Comparison of ENCODE assay signal across 10 cellular contexts in the genomic region with DNA sequence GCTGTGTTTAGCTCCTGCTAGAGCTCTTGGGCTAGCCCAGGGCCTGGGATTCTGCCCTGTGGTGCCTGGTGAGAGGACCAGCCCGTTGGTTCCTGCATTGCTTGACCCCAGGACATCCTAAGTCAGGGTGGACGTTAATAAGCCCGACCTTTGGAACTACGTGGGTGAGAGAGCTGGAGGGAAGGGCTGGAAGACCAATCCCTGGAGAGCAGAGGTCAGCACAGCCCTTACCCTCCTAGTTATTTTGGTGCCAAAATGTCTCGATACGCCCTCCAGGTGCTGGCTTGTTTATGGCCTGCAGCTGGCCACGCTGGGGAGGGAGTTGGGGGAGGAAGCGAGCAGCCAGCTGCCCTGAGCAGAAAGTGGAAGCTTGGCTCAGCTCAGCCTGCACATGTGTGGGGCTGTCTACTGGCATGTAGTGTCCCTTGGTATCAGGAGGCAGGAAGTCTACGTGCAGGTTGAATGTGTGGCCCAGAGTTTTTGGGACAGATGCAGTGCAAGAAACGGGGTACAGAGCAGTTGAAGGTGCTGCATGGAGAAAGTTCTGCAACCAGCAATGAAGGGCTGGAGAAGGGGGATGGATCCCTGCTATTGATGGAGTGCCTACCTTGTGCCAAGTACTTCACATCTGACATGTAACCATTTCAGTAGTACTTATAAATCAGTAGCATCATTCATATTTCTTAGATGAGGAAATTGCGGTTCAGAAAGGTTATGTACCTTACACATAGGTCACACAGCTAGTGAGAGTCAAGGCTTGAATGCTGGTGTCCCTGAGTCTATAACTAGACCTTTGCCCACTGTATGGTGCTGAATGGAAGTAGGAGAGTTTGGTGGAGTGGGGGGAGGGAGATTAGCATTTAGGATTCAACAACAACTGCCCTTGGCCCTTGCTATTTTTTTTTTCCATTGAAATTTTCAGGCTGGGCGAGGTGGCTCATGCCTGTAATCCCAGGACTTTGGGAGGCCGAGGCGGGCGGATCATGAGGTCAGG. TPM values are rescaled to one million over a fixed set of nuclear protein-coding genes. Genes with fewer than 3 reads are reported as not detected.
DNase-seq lines count a peak whose midpoint lies in the region; ATAC-seq, FAIRE-seq and TF ChIP-seq lines count a peak whose summit lies in the region.
"Had no signal": no experiment of that assay in that cellular context is flagged by ENCODE, and none has a peak within 500 bp of the region (broad histone marks: within the 10 kb centered on the region; RNA-seq: fewer than 3 reads in every experiment).

No MANE protein-coding gene starts in this region.

- 68 to 73% methylated on average over 15 of the region's 15 CpGs for WGBS in aorta, 2 donors

- peak; percentile 54 for FAIRE-seq in GM12892 (lab: Jason Lieb, UNC)

- TF ChIP-seq POLR2A in GM12892 (IDR thresholded peaks at IDR 0.05; ENCODE audit: low read depth, low read length), result no peak

- H3K27ac ChIP-seq in aorta (ENCODE audit: low read depth in 1 of 2, low read length in 2 of 2), result no peak overlapping the region
- H3K27ac ChIP-seq in effector memory CD4-positive, alpha-beta T cell (ENCODE audit: insufficient read depth, low read length, poor library complexity, severe bottlenecking), result no peak overlapping the region
- H3K27ac ChIP-seq: breast epithelium had no signal

- H3K27me3 ChIP-seq in aorta (ENCODE audit: control insufficient read depth in 1 of 2, insufficient read depth in 2 of 2, low read length in 1 of 2), result no peaks in the 10 kb centered on the region
- H3K27me3 ChIP-seq in effector memory CD4-positive, alpha-beta T cell (replicated peaks; ENCODE audit: control insufficient read depth, insufficient read depth, low read length, poor library complexity, severe bottlenecking), result no peaks in the 10 kb centered on the region
- H3K27me3 ChIP-seq: breast epithelium had no signal

- no peak overlapping the region for H3K4me3 ChIP-seq in aorta (ENCODE audit: low read length in 2 of 2)
- H3K4me3 ChIP-seq in effector memory CD4-positive, alpha-beta T cell (ENCODE audit: insufficient read depth, low read depth, low read length, poor library complexity, severe bottlenecking), result no peak overlapping the region
- H3K4me3 ChIP-seq: breast epithelium had no signal

- H3K9me3 Mint-ChIP-seq in immature natural killer cell, result no peaks in the 10 kb centered on the region

- H3K27ac Mint-ChIP-seq in immature natural killer cell, result peak overlapping the region in 4 of 6 donors; percentile 19 to 81 (median 46)

- peaks cover 29 to 33% of the 10 kb centered on the region in 2 donors for H3K4me1 Mint-ChIP-seq in immature natural killer cell

- peaks cover 4 to 14% (median 9%) of the 10 kb centered on the region in 3 donors for H3K27me3 Mint-ChIP-seq in immature natural killer cell (ENCODE audit: low read depth in 3 of 3)

- H3K4me1 ChIP-seq in aorta (ENCODE audit: control insufficient read depth in 1 of 2, insufficient read depth in 2 of 2, low read length in 2 of 2), result no peaks in the 10 kb centered on the region
- H3K4me1 ChIP-seq in effector memory CD4-positive, alpha-beta T cell (ENCODE audit: control insufficient read depth, insufficient read depth, low read length, poor library complexity, severe bottlenecking), result peaks cover 9% of the 10 kb centered on the region
- H3K4me1 ChIP-seq: breast epithelium had no signal

- H3K36me3 ChIP-seq in aorta (ENCODE audit: control insufficient read depth in 1 of 2, insufficient read depth in 2 of 2, low read length in 1 of 2), result no peaks in the 10 kb centered on the region
- no peaks in the 10 kb centered on the region for H3K36me3 ChIP-seq in effector memory CD4-positive, alpha-beta T cell (ENCODE audit: control insufficient read depth, insufficient read depth, low read length)
- H3K36me3 ChIP-seq: breast epithelium had no signal

- H3K4me3 Mint-ChIP-seq in immature natural killer cell, result peak overlapping the region in 1 of 5 donors; percentile 42

- peak; percentile 61 for DNase-seq in GM12892 (ENCODE audit: insufficient read length)
- DNase-seq in NCI-H748 treated with DMSO at 0.1 percent for 48 hours (lab: John Stamatoyannopoulos, UW), result peak; percentile 0
- no peak for DNase-seq in immature natural killer cell
- peak in 1 of 2 donors; percentile 77 for DNase-seq in aorta
- DNase-seq in effector memory CD4-positive, alpha-beta T cell, result no peak
- DNase-seq in NCI-H1930 (lab: John Stamatoyannopoulos, UW), result no peak

- peaks cover 0 to 4% (median 0%) of the 10 kb centered on the region in 3 donors for H3K36me3 Mint-ChIP-seq in immature natural killer cell

- ATAC-seq in GM21529 (IDR thresholded peaks at IDR 0.05; ENCODE audit: unreplicated experiment) (peak; percentile 71), aorta (ENCODE audit: low FRiP score) (peak; percentile 37), SK-N-SH treated with all-trans-retinoic acid at 6 μM for 48 hours (no peak)

- H3K9me3 ChIP-seq in aorta (ENCODE audit: control insufficient read depth, low read length), result no peaks in the 10 kb centered on the region
- H3K9me3 ChIP-seq in effector memory CD4-positive, alpha-beta T cell (ENCODE audit: control insufficient read depth, low read length), result no peaks in the 10 kb centered on the region
- H3K9me3 ChIP-seq: breast epithelium had no signal

- intact Hi-C loops in aorta (cut with DNase I), result no loop called here

TF ChIP-seq in SK-N-SH treated with all-trans-retinoic acid at 6 μM for 48 hours, 23 proteins besides CTCF, POLR2A, EP300 and RAD21:
- no peak for TF ChIP-seq ESRRG (CRISPR knock-in tag; IDR thresholded peaks at IDR 0.05)
- no peak for TF ChIP-seq ISL1 (CRISPR knock-in tag; IDR thresholded peaks at IDR 0.05)
- TF ChIP-seq ZC3H10 (CRISPR knock-in tag; IDR thresholded peaks at IDR 0.05), result no peak

RNA-seq across cellular contexts. Expression of a gene that starts 5.0 kb away (rescaled TPM):
- 63.1 TPM for polyA plus RNA-seq in GM12892 (2012; ENCODE audit: missing spikeins)
- 10 to 100 TPM; 15.9 to 60.6 (median 21.3) TPM for polyA plus RNA-seq in immature natural killer cell
- total RNA-seq in aorta, result 100 to 1,000 TPM in 1 of 2 donors, 10 to 100 TPM in 1; 74.3 to 250 TPM
- 10 to 100 TPM in 1 of 2 donors, 1 to 10 TPM in 1; 8.9 to 62.2 TPM for polyA plus RNA-seq in aorta

RNA-seq across cellular contexts. Expression of a gene that starts 41.7 kb away (rescaled TPM):
- polyA plus RNA-seq in GM12892 (2012; ENCODE audit: missing spikeins), result not detected
- polyA plus RNA-seq in immature natural killer cell (not detected), aorta (not detected)
- total RNA-seq in aorta, result not detected
- total RNA-seq: breast epithelium, HT1080 had no signal

Comparison
In these comparisons a context has a peak if more than half of its experiments do, and no peak if none do; other contexts are left out.
1. DNase-seq: peak in GM12892 (single experiment) and NCI-H748 treated with DMSO at 0.1 percent for 48 hours (single experiment); none in immature natural killer cell (0 of 3), effector memory CD4-positive, alpha-beta T cell (0 of 3) and NCI-H1930 (0 of 2).